Comparison of ENCODE assay signal across 1 cellular context in the genomic region with DNA sequence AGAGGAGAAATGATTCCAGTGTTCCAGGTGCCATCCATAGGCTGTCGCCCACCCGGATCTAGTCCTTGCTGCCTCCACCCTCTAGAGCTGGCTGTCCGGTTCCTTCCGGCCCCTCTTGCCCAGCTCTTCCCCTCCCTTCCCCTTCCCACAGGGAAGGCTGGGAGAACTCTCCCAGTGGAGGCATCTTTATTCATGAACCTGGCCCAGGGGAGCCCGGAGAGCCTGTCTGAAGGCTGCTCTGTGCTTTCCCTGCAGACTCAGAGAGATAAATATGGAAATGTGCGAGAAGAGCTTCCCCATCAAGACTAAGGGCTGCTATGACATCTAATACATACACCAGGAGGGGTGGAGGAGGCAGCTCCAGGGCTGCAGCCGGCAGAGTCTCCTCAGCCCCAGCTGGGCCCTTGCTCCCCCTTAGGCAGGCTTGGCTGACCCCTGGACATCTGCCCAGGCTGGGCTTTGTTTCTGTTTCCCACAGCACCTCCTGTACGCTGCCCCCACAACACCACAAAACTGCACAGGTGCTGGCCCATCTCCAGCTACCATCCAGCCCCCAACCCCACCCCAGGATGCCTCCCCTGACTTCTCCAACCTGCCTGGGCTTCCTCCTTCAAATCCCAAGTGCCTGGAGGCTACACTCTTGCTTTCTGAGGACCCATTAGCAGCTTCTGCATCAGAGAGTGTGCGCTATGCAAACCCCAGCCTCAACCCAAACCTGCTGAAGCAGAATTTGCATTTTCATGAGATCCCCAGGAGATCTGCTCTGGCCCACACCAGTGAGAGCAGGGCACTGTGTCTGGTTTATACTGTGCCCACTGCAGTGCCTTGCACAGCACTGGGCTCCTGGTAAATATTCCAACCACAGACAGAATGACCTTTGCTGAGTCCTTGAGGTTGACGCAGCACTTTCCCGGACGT.
TF ChIP-seq lines count a peak whose summit lies in the region.

No MANE protein-coding gene starts in this region.

TF ChIP-seq in WTC11, 78 proteins besides CTCF, POLR2A, EP300 and RAD21 (continued from another document):
- TF ChIP-seq, protein P1, sequence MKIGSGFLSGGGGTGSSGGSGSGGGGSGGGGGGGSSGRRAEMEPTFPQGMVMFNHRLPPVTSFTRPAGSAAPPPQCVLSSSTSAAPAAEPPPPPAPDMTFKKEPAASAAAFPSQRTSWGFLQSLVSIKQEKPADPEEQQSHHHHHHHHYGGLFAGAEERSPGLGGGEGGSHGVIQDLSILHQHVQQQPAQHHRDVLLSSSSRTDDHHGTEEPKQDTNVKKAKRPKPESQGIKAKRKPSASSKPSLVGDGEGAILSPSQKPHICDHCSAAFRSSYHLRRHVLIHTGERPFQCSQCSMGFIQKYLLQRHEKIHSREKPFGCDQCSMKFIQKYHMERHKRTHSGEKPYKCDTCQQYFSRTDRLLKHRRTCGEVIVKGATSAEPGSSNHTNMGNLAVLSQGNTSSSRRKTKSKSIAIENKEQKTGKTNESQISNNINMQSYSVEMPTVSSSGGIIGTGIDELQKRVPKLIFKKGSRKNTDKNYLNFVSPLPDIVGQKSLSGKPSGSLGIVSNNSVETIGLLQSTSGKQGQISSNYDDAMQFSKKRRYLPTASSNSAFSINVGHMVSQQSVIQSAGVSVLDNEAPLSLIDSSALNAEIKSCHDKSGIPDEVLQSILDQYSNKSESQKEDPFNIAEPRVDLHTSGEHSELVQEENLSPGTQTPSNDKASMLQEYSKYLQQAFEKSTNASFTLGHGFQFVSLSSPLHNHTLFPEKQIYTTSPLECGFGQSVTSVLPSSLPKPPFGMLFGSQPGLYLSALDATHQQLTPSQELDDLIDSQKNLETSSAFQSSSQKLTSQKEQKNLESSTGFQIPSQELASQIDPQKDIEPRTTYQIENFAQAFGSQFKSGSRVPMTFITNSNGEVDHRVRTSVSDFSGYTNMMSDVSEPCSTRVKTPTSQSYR (CRISPR knock-in tag; IDR thresholded peaks at IDR 0.05): no peak
- TF ChIP-seq SMAD4 (CRISPR knock-in tag; IDR thresholded peaks at IDR 0.05) (no peak), ZNF671 (CRISPR knock-in tag; IDR thresholded peaks at IDR 0.05) (no peak), FOXJ3 (CRISPR knock-in tag; IDR thresholded peaks at IDR 0.05; ENCODE audit: borderline replicate concordance) (no peak), GRHL2 (CRISPR knock-in tag; IDR thresholded peaks at IDR 0.05; ENCODE audit: insufficient replicate concordance, severe bottlenecking) (no peak)
- TF ChIP-seq, protein P2, sequence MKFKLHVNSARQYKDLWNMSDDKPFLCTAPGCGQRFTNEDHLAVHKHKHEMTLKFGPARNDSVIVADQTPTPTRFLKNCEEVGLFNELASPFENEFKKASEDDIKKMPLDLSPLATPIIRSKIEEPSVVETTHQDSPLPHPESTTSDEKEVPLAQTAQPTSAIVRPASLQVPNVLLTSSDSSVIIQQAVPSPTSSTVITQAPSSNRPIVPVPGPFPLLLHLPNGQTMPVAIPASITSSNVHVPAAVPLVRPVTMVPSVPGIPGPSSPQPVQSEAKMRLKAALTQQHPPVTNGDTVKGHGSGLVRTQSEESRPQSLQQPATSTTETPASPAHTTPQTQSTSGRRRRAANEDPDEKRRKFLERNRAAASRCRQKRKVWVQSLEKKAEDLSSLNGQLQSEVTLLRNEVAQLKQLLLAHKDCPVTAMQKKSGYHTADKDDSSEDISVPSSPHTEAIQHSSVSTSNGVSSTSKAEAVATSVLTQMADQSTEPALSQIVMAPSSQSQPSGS (CRISPR knock-in tag; IDR thresholded peaks at IDR 0.05; ENCODE audit: borderline replicate concordance, low read depth): no peak
- TF ChIP-seq, protein P3, sequence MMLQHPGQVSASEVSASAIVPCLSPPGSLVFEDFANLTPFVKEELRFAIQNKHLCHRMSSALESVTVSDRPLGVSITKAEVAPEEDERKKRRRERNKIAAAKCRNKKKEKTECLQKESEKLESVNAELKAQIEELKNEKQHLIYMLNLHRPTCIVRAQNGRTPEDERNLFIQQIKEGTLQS (CRISPR knock-in tag; conservative IDR thresholded peaks at IDR 0.05): no peak
- TF ChIP-seq, protein P4, sequence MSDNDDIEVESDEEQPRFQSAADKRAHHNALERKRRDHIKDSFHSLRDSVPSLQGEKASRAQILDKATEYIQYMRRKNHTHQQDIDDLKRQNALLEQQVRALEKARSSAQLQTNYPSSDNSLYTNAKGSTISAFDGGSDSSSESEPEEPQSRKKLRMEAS (CRISPR knock-in tag; IDR thresholded peaks at IDR 0.05): no peak
- TF ChIP-seq, protein P5, sequence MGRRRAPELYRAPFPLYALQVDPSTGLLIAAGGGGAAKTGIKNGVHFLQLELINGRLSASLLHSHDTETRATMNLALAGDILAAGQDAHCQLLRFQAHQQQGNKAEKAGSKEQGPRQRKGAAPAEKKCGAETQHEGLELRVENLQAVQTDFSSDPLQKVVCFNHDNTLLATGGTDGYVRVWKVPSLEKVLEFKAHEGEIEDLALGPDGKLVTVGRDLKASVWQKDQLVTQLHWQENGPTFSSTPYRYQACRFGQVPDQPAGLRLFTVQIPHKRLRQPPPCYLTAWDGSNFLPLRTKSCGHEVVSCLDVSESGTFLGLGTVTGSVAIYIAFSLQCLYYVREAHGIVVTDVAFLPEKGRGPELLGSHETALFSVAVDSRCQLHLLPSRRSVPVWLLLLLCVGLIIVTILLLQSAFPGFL (CRISPR knock-in tag; IDR thresholded peaks at IDR 0.05; ENCODE audit: borderline replicate concordance): no peak
